Comparison of ENCODE assay signal across 13 cellular contexts in genomic region chr16:19716183-19716582, GRCh38. TPM values are rescaled to one million over a fixed set of nuclear protein-coding genes. Genes with fewer than 3 reads are reported as not detected.
DNase-seq lines count a peak whose midpoint lies in the region; ATAC-seq and TF ChIP-seq lines count a peak whose summit lies in the region.
"Had no signal": no experiment of that assay in that cellular context is flagged by ENCODE, and none has a peak within 500 bp of the region (broad histone marks: within the 10 kb centered on the region; RNA-seq: fewer than 3 reads in every experiment).

No MANE protein-coding gene starts in this region.

- TF ChIP-seq CTCF in left ventricle myocardium inferior (IDR thresholded peaks at IDR 0.05; ENCODE audit: borderline replicate concordance) (no peak), glutamatergic neuron (IDR thresholded peaks at IDR 0.05; ENCODE audit: partially characterized antibody, unreplicated experiment) (no peak)

- H3K27ac ChIP-seq in left ventricle myocardium inferior (replicated peaks) (peak overlapping the region; percentile 90), temporal lobe (ENCODE audit: low read depth, low read length) (peak overlapping the region; percentile 4)

- H3K27me3 ChIP-seq in left ventricle myocardium inferior (ENCODE audit: low read depth): no peaks in the 10 kb centered on the region

- intact Hi-C loops in left ventricle myocardium inferior (cut with micrococcal nuclease): no loop called here
- intact Hi-C loops in left cardiac atrium (cut with DNase I): loop anchor here in 1 of 2 donors (10.0 kb wide), 1 partner anchor 169 kb away; the partner anchor contains the start of gene GPRC5B

- ATAC-seq in left cardiac atrium (no peak), T-helper 17 cell (no peak), HG03442 (IDR thresholded peaks at IDR 0.05; ENCODE audit: unreplicated experiment) (no peak), GM19452 (IDR thresholded peaks at IDR 0.05; ENCODE audit: unreplicated experiment) (no peak)

- H3K36me3 ChIP-seq in left ventricle myocardium inferior: peaks cover 28% of the 10 kb centered on the region

- H3K4me3 ChIP-seq in left ventricle myocardium inferior: peak overlapping the region; percentile 91

- H3K36me3 Mint-ChIP-seq in T-helper 17 cell (ENCODE audit: low read depth) (peaks cover 10% of the 10 kb centered on the region), glutamatergic neuron (ENCODE audit: unreplicated experiment) (no peaks in the 10 kb centered on the region)

- H3K4me3 Mint-ChIP-seq in T-helper 17 cell: peak overlapping the region; percentile 66
- H3K4me3 Mint-ChIP-seq in glutamatergic neuron (ENCODE audit: unreplicated experiment): peak overlapping the region; percentile 72

- H3K27me3 Mint-ChIP-seq in T-helper 17 cell (no peaks in the 10 kb centered on the region), glutamatergic neuron (ENCODE audit: unreplicated experiment) (peaks cover 8% of the 10 kb centered on the region)

- H3K9me3 Mint-ChIP-seq in glutamatergic neuron (ENCODE audit: unreplicated experiment): peaks cover 2% of the 10 kb centered on the region

- no peak for DNase-seq in left ventricle myocardium inferior
- no peak for DNase-seq in left cardiac atrium
- DNase-seq in T-helper 17 cell: no peak
- DNase-seq in glutamatergic neuron: no peak
- no peak for DNase-seq in effector CD8-positive, alpha-beta T cell (lab: John Stamatoyannopoulos, UW)
- DNase-seq: amygdala, DMS79, head of caudate nucleus, NCI-H1436, SW 1271 had no signal

- peaks cover 32% of the 10 kb centered on the region for H3K4me1 Mint-ChIP-seq in T-helper 17 cell
- H3K4me1 Mint-ChIP-seq in glutamatergic neuron (ENCODE audit: low read depth, unreplicated experiment): peaks cover 8% of the 10 kb centered on the region

- H3K9me3 ChIP-seq in left ventricle myocardium inferior (replicated peaks): no peaks in the 10 kb centered on the region
- no peaks in the 10 kb centered on the region for H3K9me3 ChIP-seq in T-helper 17 cell (ENCODE audit: control insufficient read depth, low read length, poor library complexity, severe bottlenecking)

- peaks cover 64% of the 10 kb centered on the region for H3K4me1 ChIP-seq in left ventricle myocardium inferior

- H3K27ac Mint-ChIP-seq in T-helper 17 cell: no peak overlapping the region
- no peak overlapping the region for H3K27ac Mint-ChIP-seq in glutamatergic neuron (ENCODE audit: unreplicated experiment)

RNA-seq across cellular contexts. Expression of gene KNOP1, which starts 1.8 kb away (rescaled TPM):
- 6.7 TPM for total RNA-seq in left ventricle myocardium inferior
- 1 to 10 TPM; 8.5 to 9.1 TPM for total RNA-seq in left cardiac atrium
- 1 to 10 TPM; 7.7 to 7.9 TPM for total RNA-seq in T-helper 17 cell
- 25.6 TPM for total RNA-seq in glutamatergic neuron (ENCODE audit: unreplicated experiment)
- 18.9 TPM for total RNA-seq in temporal lobe

RNA-seq across cellular contexts. Expression of gene IQCK, which starts 1.9 kb away (rescaled TPM):
- total RNA-seq in left ventricle myocardium inferior (6.0 TPM), left cardiac atrium (1 to 10 TPM; 4.3 to 6.6 TPM), T-helper 17 cell (1 to 10 TPM; 2.2 to 3.7 TPM), glutamatergic neuron (ENCODE audit: unreplicated experiment) (5.1 TPM), temporal lobe (6.4 TPM)
